ENCODE assay signal across 8 cellular contexts in genomic region chr3:11601446-11602241, GRCh38. TPM values are rescaled to one million over a fixed set of nuclear protein-coding genes. Genes with fewer than 3 reads are reported as not detected.
DNase-seq lines count a peak whose midpoint lies in the region; ATAC-seq lines count a peak whose summit lies in the region.

No MANE protein-coding gene starts in this region.

- H3K4me1 Mint-ChIP-seq in activated CD8-positive, alpha-beta T cell treated with anti-CD3 and anti-CD28 coated beads, Interleukin-2, amount 10 ng/mL, durations not matched to agents 7 days and 5 days (ENCODE audit: low read depth) = peaks cover 46% of the 10 kb centered on the region
- peaks cover 77% of the 10 kb centered on the region for H3K4me1 Mint-ChIP-seq in stimulated activated naive CD8-positive, alpha-beta T cell treated with anti-CD3 and anti-CD28 coated beads, Interleukin-15, amount 100 ng/mL, for 72 hours

- CTCF ChIA-PET in activated CD8-positive, alpha-beta T cell treated with anti-CD3 and anti-CD28 coated beads, Interleukin-2, amount 10 ng/mL, durations not matched to agents 7 days and 5 days (lab: Charles Lee) = no interaction called here

- peak overlapping the region; percentile 98 for H3K27ac ChIP-seq in right cardiac atrium (ENCODE audit: low read length)

- H3K27me3 ChIP-seq in right cardiac atrium (ENCODE audit: control insufficient read depth, insufficient read depth) = no peaks in the 10 kb centered on the region

- DNase-seq in Right ventricle myocardium inferior (ENCODE audit: missing footprints) (peak; percentile 76), cardiac septum (ENCODE audit: low spot score) (no peak), right cardiac atrium (peak; percentile 84 to 91 (median 87)), OCI-M2 (lab: John Stamatoyannopoulos, UW; ENCODE audit: unreplicated experiment) (no peak), glomerular visceral epithelial cell (ENCODE audit: extremely low spot score) (no peak)
- peak; percentile 51 for DNase-seq in activated CD8-positive, alpha-beta T cell treated with anti-CD3 and anti-CD28 coated beads, Interleukin-2, amount 10 ng/mL, durations not matched to agents 7 days and 5 days
- peak; percentile 62 to 75 for DNase-seq in stimulated activated naive CD8-positive, alpha-beta T cell treated with anti-CD3 and anti-CD28 coated beads, Interleukin-15, amount 100 ng/mL, for 72 hours

- 38% methylated on average over 21 of the region's 21 CpGs for WGBS in right cardiac atrium

- no peaks in the 10 kb centered on the region for H3K9me3 ChIP-seq in right cardiac atrium (ENCODE audit: control insufficient read depth, low read length)

- peaks cover 55% of the 10 kb centered on the region for H3K36me3 Mint-ChIP-seq in activated CD8-positive, alpha-beta T cell treated with anti-CD3 and anti-CD28 coated beads, Interleukin-2, amount 10 ng/mL, durations not matched to agents 7 days and 5 days (ENCODE audit: low read depth)

- intact Hi-C loops in Right ventricle myocardium inferior (cut with DNase I) (loop anchor here (5.0 kb wide), 1 partner anchor 41 kb away; the partner anchor contains the start of gene VGLL4), cardiac septum (cut with DNase I) (loop anchor here (2.0 kb wide), 1 partner anchor 41 kb away; the partner anchor contains the start of gene VGLL4), right cardiac atrium (cut with DNase I) (loop anchor here in 1 of 4 donors (5.0 kb wide), 1 partner anchor 41 kb away; the partner anchor contains the start of gene VGLL4)

- H3K27ac Mint-ChIP-seq in activated CD8-positive, alpha-beta T cell treated with anti-CD3 and anti-CD28 coated beads, Interleukin-2, amount 10 ng/mL, durations not matched to agents 7 days and 5 days = peak overlapping the region; percentile 79
- H3K27ac Mint-ChIP-seq in stimulated activated naive CD8-positive, alpha-beta T cell treated with anti-CD3 and anti-CD28 coated beads, Interleukin-15, amount 100 ng/mL, for 72 hours = peak overlapping the region; percentile 90 to 92

- peak; percentile 48 for ATAC-seq in Right ventricle myocardium inferior
- ATAC-seq in HG03064 (IDR thresholded peaks at IDR 0.05; ENCODE audit: low read depth, unreplicated experiment) = peak; percentile 80
- ATAC-seq in activated CD8-positive, alpha-beta T cell treated with anti-CD3 and anti-CD28 coated beads, Interleukin-2, amount 10 ng/mL, durations not matched to agents 7 days and 5 days = peak; percentile 83
- ATAC-seq in right cardiac atrium = peak; percentile 34 to 54
- peak; percentile 97 for ATAC-seq in stimulated activated naive CD8-positive, alpha-beta T cell treated with anti-CD3 and anti-CD28 coated beads, Interleukin-15, amount 100 ng/mL, for 72 hours

- H3K4me3 ChIP-seq in right cardiac atrium (ENCODE audit: low read length) = no peak overlapping the region

- H3K4me1 ChIP-seq in right cardiac atrium (ENCODE audit: control insufficient read depth, insufficient read depth, low read length) = peaks cover 28% of the 10 kb centered on the region

- H3K27me3 Mint-ChIP-seq in activated CD8-positive, alpha-beta T cell treated with anti-CD3 and anti-CD28 coated beads, Interleukin-2, amount 10 ng/mL, durations not matched to agents 7 days and 5 days (ENCODE audit: low read depth) = no peaks in the 10 kb centered on the region
- no peaks in the 10 kb centered on the region for H3K27me3 Mint-ChIP-seq in stimulated activated naive CD8-positive, alpha-beta T cell treated with anti-CD3 and anti-CD28 coated beads, Interleukin-15, amount 100 ng/mL, for 72 hours

- peaks cover 11% of the 10 kb centered on the region for H3K9me3 Mint-ChIP-seq in activated CD8-positive, alpha-beta T cell treated with anti-CD3 and anti-CD28 coated beads, Interleukin-2, amount 10 ng/mL, durations not matched to agents 7 days and 5 days (ENCODE audit: insufficient read depth)
- peaks cover 4 to 16% of the 10 kb centered on the region in 2 donors for H3K9me3 Mint-ChIP-seq in stimulated activated naive CD8-positive, alpha-beta T cell treated with anti-CD3 and anti-CD28 coated beads, Interleukin-15, amount 100 ng/mL, for 72 hours

- H3K4me3 Mint-ChIP-seq in activated CD8-positive, alpha-beta T cell treated with anti-CD3 and anti-CD28 coated beads, Interleukin-2, amount 10 ng/mL, durations not matched to agents 7 days and 5 days = peak overlapping the region; percentile 36
- H3K4me3 Mint-ChIP-seq in stimulated activated naive CD8-positive, alpha-beta T cell treated with anti-CD3 and anti-CD28 coated beads, Interleukin-15, amount 100 ng/mL, for 72 hours = peak overlapping the region; percentile 69 to 75

- POLR2A ChIA-PET in activated CD8-positive, alpha-beta T cell treated with anti-CD3 and anti-CD28 coated beads, Interleukin-2, amount 10 ng/mL, durations not matched to agents 7 days and 5 days (lab: Charles Lee) = no interaction called here

RNA-seq across cellular contexts. Expression of gene VGLL4, which starts 42.1 kb away (rescaled TPM):
- 26.8 TPM for total RNA-seq in Right ventricle myocardium inferior
- total RNA-seq in cardiac septum = 40.7 TPM
- total RNA-seq in activated CD8-positive, alpha-beta T cell treated with anti-CD3 and anti-CD28 coated beads, Interleukin-2, amount 10 ng/mL, durations not matched to agents 7 days and 5 days = 10 to 100 TPM; 37.1 TPM
- 10 to 100 TPM; 51.8 to 66.9 (median 59.1) TPM for total RNA-seq in right cardiac atrium
- 40.9 TPM for polyA plus RNA-seq in right cardiac atrium

Comparison
In these comparisons a context has a peak if more than half of its experiments do, and no peak if none do; other contexts are left out.
1. DNase-seq: peak in Right ventricle myocardium inferior (single experiment), activated CD8-positive, alpha-beta T cell treated with anti-CD3 and anti-CD28 coated beads, Interleukin-2, amount 10 ng/mL, durations not matched to agents 7 days and 5 days (single experiment), right cardiac atrium (3 of 3) and stimulated activated naive CD8-positive, alpha-beta T cell treated with anti-CD3 and anti-CD28 coated beads, Interleukin-15, amount 100 ng/mL, for 72 hours (2 of 2); none in cardiac septum (single experiment), OCI-M2 (single experiment) and glomerular visceral epithelial cell (single experiment).
2. ATAC-seq: peak in every context shown above with its lines; median percentile 97 in stimulated activated naive CD8-positive, alpha-beta T cell treated with anti-CD3 and anti-CD28 coated beads, Interleukin-15, amount 100 ng/mL, for 72 hours; 83 in activated CD8-positive, alpha-beta T cell treated with anti-CD3 and anti-CD28 coated beads, Interleukin-2, amount 10 ng/mL, durations not matched to agents 7 days and 5 days; 80 in HG03064; 48 in Right ventricle myocardium inferior; 44 in right cardiac atrium.